Comparison of ENCODE assay signal across 9 cellular contexts in the genomic region with DNA sequence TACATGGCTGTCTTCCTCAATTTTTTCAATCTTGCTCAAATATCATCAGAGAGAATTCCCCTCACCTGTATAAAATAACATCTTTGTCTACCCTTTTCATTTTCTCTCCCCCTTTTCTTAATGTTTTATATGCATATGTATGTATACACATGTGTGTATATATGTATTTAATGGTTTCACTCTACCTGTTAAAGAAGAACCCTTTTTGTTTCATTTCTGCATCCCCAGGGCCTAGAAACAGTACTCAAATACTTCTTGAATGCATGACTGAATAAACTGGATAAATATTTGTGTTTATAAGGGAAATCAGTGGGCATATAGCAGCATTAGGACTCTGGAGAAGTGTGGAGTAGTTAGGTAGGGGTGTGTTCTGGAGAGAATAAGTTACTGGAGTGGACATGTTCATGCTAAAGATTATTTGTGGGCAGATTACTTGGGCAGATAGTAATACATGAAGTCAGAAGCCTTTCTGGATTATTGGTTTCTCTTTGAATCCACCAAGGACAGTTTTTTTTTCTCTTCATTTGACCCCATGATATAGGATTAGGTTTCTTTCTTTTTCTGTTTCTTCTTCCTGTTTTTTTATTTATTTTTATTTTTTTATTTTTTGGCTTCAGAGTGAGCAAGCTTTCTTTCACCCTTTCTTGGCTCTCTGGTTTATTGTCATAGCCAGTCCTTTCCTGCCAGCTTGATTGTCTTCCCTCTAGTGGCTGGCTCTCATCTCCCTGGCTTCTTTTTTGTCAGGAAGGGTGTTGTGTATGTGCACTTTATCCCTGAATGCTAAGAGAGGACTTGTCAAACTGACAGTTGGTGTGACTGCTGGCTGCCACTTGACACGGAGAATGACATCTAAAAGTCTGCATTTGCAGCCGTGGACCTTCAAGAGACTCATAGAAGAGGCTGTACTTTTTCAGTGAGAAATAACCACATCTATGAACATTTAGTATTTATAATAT.
DNase-seq lines count a peak whose midpoint lies in the region; ATAC-seq, FAIRE-seq and TF ChIP-seq lines count a peak whose summit lies in the region.
"Had no signal": no experiment of that assay in that cellular context is flagged by ENCODE, and none has a peak within 500 bp of the region (broad histone marks: within the 10 kb centered on the region; RNA-seq: fewer than 3 reads in every experiment).

No MANE protein-coding gene starts in this region.

- H3K27me3 ChIP-seq in BLaER1 treated with 17β-estradiol and CSF1 and Interleukin-3, amounts not matched to agents 10 nM and 100 nM, result no peaks in the 10 kb centered on the region
- H3K27me3 ChIP-seq in SU-DHL-6 (ENCODE audit: low read length), result no peaks in the 10 kb centered on the region

- intact Hi-C loops in left ventricle myocardium superior (cut with micrococcal nuclease), result no loop called here

- no peak for FAIRE-seq in frontal cortex (lab: Jason Lieb, UNC)

- no peak overlapping the region for H2AFZ ChIP-seq in SU-DHL-6 (ENCODE audit: low read depth, low read length, severe bottlenecking)

- ATAC-seq in GM21447 (IDR thresholded peaks at IDR 0.05; ENCODE audit: unreplicated experiment), result peak; percentile 34
- peak; percentile 60 for ATAC-seq in left ventricle myocardium superior
- ATAC-seq in GM18511 (IDR thresholded peaks at IDR 0.05; ENCODE audit: unreplicated experiment), result no peak
- ATAC-seq in HG03095 (IDR thresholded peaks at IDR 0.05; ENCODE audit: unreplicated experiment), result no peak

- H3K79me2 ChIP-seq in SU-DHL-6 (ENCODE audit: insufficient read depth, low read length), result peaks cover 94% of the 10 kb centered on the region

- H3F3A ChIP-seq in SU-DHL-6 (ENCODE audit: insufficient read depth), result peaks cover 75% of the 10 kb centered on the region

- peaks cover 37 to 97% (median 71%) of the 10 kb centered on the region in 10 experiments for H3K4me1 ChIP-seq in BLaER1 treated with 17β-estradiol and CSF1 and Interleukin-3, amounts not matched to agents 10 nM and 100 nM

- TF ChIP-seq CTCF in SU-DHL-6 (IDR thresholded peaks at IDR 0.05; ENCODE audit: insufficient read depth, low read length, poor library complexity, severe bottlenecking), result no peak

- peaks cover 5 to 93% (median 38%) of the 10 kb centered on the region in 11 experiments; a peak in 20 of 22 replicates for H3K36me3 ChIP-seq in BLaER1 treated with 17β-estradiol and CSF1 and Interleukin-3, amounts not matched to agents 10 nM and 100 nM
- H3K36me3 ChIP-seq in SU-DHL-6 (ENCODE audit: low read length), result peaks cover 36% of the 10 kb centered on the region

- H3K9ac ChIP-seq in BLaER1 treated with 17β-estradiol and CSF1 and Interleukin-3, amounts not matched to agents 10 nM and 100 nM, result peak overlapping the region in 4 of 11 experiments; percentile 2 to 38 (median 13); a peak in 2 of 22 replicates
- peak overlapping the region; percentile 33 for H3K9ac ChIP-seq in SU-DHL-6 (ENCODE audit: low read length)

- H3K4me3 ChIP-seq in BLaER1 treated with 17β-estradiol and CSF1 and Interleukin-3, amounts not matched to agents 10 nM and 100 nM, result no peak overlapping the region
- peak overlapping the region; percentile 11 for H3K4me3 ChIP-seq in SU-DHL-6 (ENCODE audit: insufficient read depth, low read length, poor library complexity, severe bottlenecking)

- H3K9me2 ChIP-seq in SU-DHL-6 (replicated peaks; ENCODE audit: insufficient read depth, low read length), result no peaks in the 10 kb centered on the region

- H3K4me2 ChIP-seq in BLaER1 treated with 17β-estradiol and CSF1 and Interleukin-3, amounts not matched to agents 10 nM and 100 nM, result peak overlapping the region; percentile 34 to 76 (median 57)
- peak overlapping the region; percentile 58 for H3K4me2 ChIP-seq in SU-DHL-6 (ENCODE audit: low read depth, low read length, poor library complexity, severe bottlenecking)

- H4K20me1 ChIP-seq in BLaER1 treated with 17β-estradiol and CSF1 and Interleukin-3, amounts not matched to agents 10 nM and 100 nM, result peaks cover 0 to 73% (median 0%) of the 10 kb centered on the region in 11 experiments; a peak in 5 of 22 replicates
- no peaks in the 10 kb centered on the region for H4K20me1 ChIP-seq in SU-DHL-6 (ENCODE audit: low read depth, low read length)

- no peak for DNase-seq in left ventricle myocardium superior
- no peak for DNase-seq in stimulated activated naive CD4-positive, alpha-beta T cell treated with Interleukin-2 at 50 U/mL for 16 hours (lab: John Stamatoyannopoulos, UW)
- no peak for DNase-seq in frontal cortex (ENCODE audit: low spot score in 2 of 2)
- DNase-seq: amniotic stem cell had no signal

- H3K27ac ChIP-seq in BLaER1 treated with 17β-estradiol and CSF1 and Interleukin-3, amounts not matched to agents 10 nM and 100 nM, result peak overlapping the region in 10 of 11 experiments; percentile 9 to 75 (median 60); a peak in 16 of 22 replicates
- peak overlapping the region; percentile 83 for H3K27ac ChIP-seq in SU-DHL-6 (ENCODE audit: low read depth, low read length)

- peaks cover 0 to 2% (median 0%) of the 10 kb centered on the region in 11 experiments; a peak in 4 of 22 replicates for H3K9me3 ChIP-seq in BLaER1 treated with 17β-estradiol and CSF1 and Interleukin-3, amounts not matched to agents 10 nM and 100 nM (replicated peaks in 1 of 11)
- no peaks in the 10 kb centered on the region for H3K9me3 ChIP-seq in SU-DHL-6 (ENCODE audit: insufficient read depth, low read length)

Comparison
In these comparisons a context has a peak if more than half of its experiments do, and no peak if none do; other contexts are left out.
1. ATAC-seq: peak in GM21447 (single experiment) and left ventricle myocardium superior (single experiment); none in GM18511 (single experiment) and HG03095 (single experiment).